Comparison of ENCODE assay signal across 13 cellular contexts in the genomic region with DNA sequence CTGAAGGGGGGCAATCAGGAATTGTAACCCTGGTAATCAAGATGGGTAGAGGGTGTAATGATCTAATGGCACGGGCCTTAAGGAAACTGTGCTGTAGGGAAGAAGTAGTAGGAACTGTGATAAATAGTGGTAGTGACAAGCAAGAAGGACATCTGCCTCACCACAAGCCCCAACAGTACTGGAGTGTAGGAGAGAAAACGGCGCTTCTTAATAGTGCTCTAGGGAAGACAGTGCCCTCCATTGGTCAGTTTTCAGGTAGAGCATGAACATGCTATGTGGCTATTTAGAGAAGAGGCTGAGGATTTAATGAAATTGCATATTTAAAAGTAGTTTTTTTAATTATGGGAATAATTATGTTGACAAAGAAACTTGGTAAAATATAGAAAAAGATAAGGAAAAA. TPM values are rescaled to one million over a fixed set of nuclear protein-coding genes. Genes with fewer than 3 reads are reported as not detected.
DNase-seq lines count a peak whose midpoint lies in the region; ATAC-seq and TF ChIP-seq lines count a peak whose summit lies in the region.
"Had no signal": no experiment of that assay in that cellular context is flagged by ENCODE, and none has a peak within 500 bp of the region (broad histone marks: within the 10 kb centered on the region; RNA-seq: fewer than 3 reads in every experiment).

No MANE protein-coding gene starts in this region.

- H3T11ph ChIP-seq in H9 (ENCODE audit: low read length), result no peak overlapping the region

- no CpG with 5 or more reads among the region's 3 CpGs for whole genome bisulfite sequencing in H9 (ENCODE audit: extremely low coverage, insufficient read length, low lambda C conversion rate)
- WGBS in thyroid gland, 2 donors, result 91 to 92% methylated on average over 3 of the region's 3 CpGs

- no peaks in the 10 kb centered on the region for H3K79me1 ChIP-seq in H9 (ENCODE audit: insufficient read depth, low read depth, low read length, poor library complexity, severe bottlenecking)

- no peaks in the 10 kb centered on the region for H3K27me3 Mint-ChIP-seq in CD8-positive, alpha-beta T cell (ENCODE audit: low read depth)
- H3K27me3 Mint-ChIP-seq in H9 (ENCODE audit: low read depth), result no peaks in the 10 kb centered on the region
- H3K27me3 Mint-ChIP-seq: activated T-cell treated with anti-CD3 and anti-CD28 coated beads, Interleukin-2, amount 50 U/mL, for 24 hours; brain; naive B cell had no signal

- H3K9ac ChIP-seq in H9 (ENCODE audit: extremely low read depth, insufficient read length, low read length), result no peak overlapping the region

- H3K23me2 ChIP-seq in H9 (ENCODE audit: insufficient read length, low read depth, low read length, poor library complexity, severe bottlenecking), result no peaks in the 10 kb centered on the region

- peak overlapping the region; percentile 40 for H3K27ac ChIP-seq in CD8-positive, alpha-beta T cell (ENCODE audit: low read depth, low read length)
- H3K27ac ChIP-seq in H9 (ENCODE audit: insufficient read length, low read depth, low read length) (no peak overlapping the region), thyroid gland (no peak overlapping the region)
- H3K27ac ChIP-seq: epithelial cell of prostate had no signal

- H3K4me3 Mint-ChIP-seq in CD8-positive, alpha-beta T cell, result no peak overlapping the region
- H3K4me3 Mint-ChIP-seq in H9, result no peak overlapping the region
- H3K4me3 Mint-ChIP-seq: activated T-cell treated with anti-CD3 and anti-CD28 coated beads, Interleukin-2, amount 50 U/mL, for 24 hours; brain; naive B cell had no signal

- H3K4me1 Mint-ChIP-seq in CD8-positive, alpha-beta T cell (ENCODE audit: low read depth), result peaks cover 45% of the 10 kb centered on the region
- no peaks in the 10 kb centered on the region for H3K4me1 Mint-ChIP-seq in H9
- H3K4me1 Mint-ChIP-seq: brain had no signal

- H3K56ac ChIP-seq in H9 (ENCODE audit: insufficient read length, low read depth, low read length), result no peak overlapping the region

- no peak overlapping the region for H2BK12ac ChIP-seq in H9 (ENCODE audit: insufficient read length, low read depth, low read length)

- no peaks in the 10 kb centered on the region for H3K27me3 ChIP-seq in CD8-positive, alpha-beta T cell (ENCODE audit: insufficient read depth, low read length)
- H3K27me3 ChIP-seq in H9 (ENCODE audit: insufficient read depth, low read length) (no peaks in the 10 kb centered on the region), thyroid gland (no peaks in the 10 kb centered on the region)

- H4K20me1 ChIP-seq in H9 (ENCODE audit: control insufficient read depth, insufficient read depth, insufficient read length), result no peaks in the 10 kb centered on the region

- CTCF ChIA-PET in CD8-positive, alpha-beta T cell (lab: Charles Lee), result interaction anchor here (0.6 to 3.8 kb wide), 8 partner anchors 11 to 360 kb away, joined by 3 to 29 read pairs (median 4); no protein-coding TSS in a partner anchor

- no peak overlapping the region for H3K4me2 ChIP-seq in H9 (ENCODE audit: insufficient read depth, insufficient read length, low read length)

- no peak overlapping the region for H2AFZ ChIP-seq in H9 (ENCODE audit: low read length)

- peak overlapping the region; percentile 13 for H3K4me3 ChIP-seq in CD8-positive, alpha-beta T cell (ENCODE audit: low read depth, low read length)
- no peak overlapping the region for H3K4me3 ChIP-seq in thyroid gland (replicated peaks in 1 of 3)

- no peak for ATAC-seq in CD8-positive, alpha-beta T cell
- ATAC-seq in HG02885 (IDR thresholded peaks at IDR 0.05; ENCODE audit: poor library complexity, unreplicated experiment) (no peak), GM18519 (IDR thresholded peaks at IDR 0.05; ENCODE audit: low FRiP score, unreplicated experiment) (no peak)

- H3K9me3 ChIP-seq in CD8-positive, alpha-beta T cell (ENCODE audit: low read length), result no peaks in the 10 kb centered on the region
- H3K9me3 ChIP-seq in H9 (ENCODE audit: control insufficient read depth, low read depth, low read length) (no peaks in the 10 kb centered on the region), thyroid gland (no peaks in the 10 kb centered on the region)

- H2BK15ac ChIP-seq in H9 (ENCODE audit: low read depth, low read length), result no peak overlapping the region

- no peak overlapping the region for H2BK5ac ChIP-seq in H9 (ENCODE audit: insufficient read length, low read length)

- H3K36me3 Mint-ChIP-seq in CD8-positive, alpha-beta T cell, result peaks cover 26% of the 10 kb centered on the region
- peaks cover 16 to 38% (median 27%) of the 10 kb centered on the region in 3 experiments for H3K36me3 Mint-ChIP-seq in H9 (ENCODE audit: insufficient read depth in 1 of 3, low read depth in 3 of 3)

- H2BK20ac ChIP-seq in H9 (ENCODE audit: low read depth, low read length, poor library complexity, severe bottlenecking), result no peak overlapping the region

- H2AK5ac ChIP-seq in H9 (ENCODE audit: insufficient read length, low read length), result no peak overlapping the region

- no peak overlapping the region for H3K4ac ChIP-seq in H9 (ENCODE audit: low read depth, low read length)

- no peak overlapping the region for H4K5ac ChIP-seq in H9 (ENCODE audit: insufficient read length, low read depth, low read length)

- H3K14ac ChIP-seq in H9 (ENCODE audit: insufficient read depth, low read length), result no peak overlapping the region

- H4K91ac ChIP-seq in H9 (ENCODE audit: insufficient read length, low read depth, low read length), result no peak overlapping the region

- TF ChIP-seq POLR2A in thyroid gland (IDR thresholded peaks at IDR 0.05), result no peak

- H3K18ac ChIP-seq in H9 (ENCODE audit: insufficient read length, low read depth, low read length), result no peak overlapping the region

- H2BK120ac ChIP-seq in H9 (ENCODE audit: low read depth, low read length, poor library complexity, severe bottlenecking), result no peak overlapping the region

- H3K36me3 ChIP-seq in CD8-positive, alpha-beta T cell (ENCODE audit: insufficient read depth, low read length), result no peaks in the 10 kb centered on the region
- H3K36me3 ChIP-seq in thyroid gland, result no peaks in the 10 kb centered on the region

- H3K23ac ChIP-seq in H9 (ENCODE audit: insufficient read length, low read depth, low read length), result no peak overlapping the region

- no peaks in the 10 kb centered on the region for H3K79me2 ChIP-seq in H9 (ENCODE audit: insufficient read depth, low read length)

- no peak overlapping the region for H3K27ac Mint-ChIP-seq in CD8-positive, alpha-beta T cell
- H3K27ac Mint-ChIP-seq in H9, result no peak overlapping the region
- H3K27ac Mint-ChIP-seq: brain, naive B cell had no signal

- intact Hi-C loops in CD8-positive, alpha-beta T cell (cut with DNase I, micrococcal nuclease), result loop anchor here (2.0 to 5.0 kb wide), 2 partner anchors 15 to 184 kb away; no protein-coding TSS in a partner anchor
- intact Hi-C loops in thyroid gland (cut with DNase I), result loop anchor here (10.0 kb wide), 1 partner anchor 357 kb away; no protein-coding TSS in a partner anchor

- POLR2A ChIA-PET in CD8-positive, alpha-beta T cell (lab: Charles Lee), result interaction anchor here (0.6 to 2.0 kb wide), 15 partner anchors 22 to 420 kb away, joined by 3 to 29 read pairs (median 4); a partner anchor contains a TSS

- peaks cover 85% of the 10 kb centered on the region for H3K4me1 ChIP-seq in CD8-positive, alpha-beta T cell (ENCODE audit: insufficient read depth, low read length)
- H3K4me1 ChIP-seq in H9 (ENCODE audit: insufficient read depth, low read length) (no peaks in the 10 kb centered on the region), thyroid gland (peaks cover 0 to 9% of the 10 kb centered on the region in 2 donors)

- peak in 1 of 7 experiments; percentile 19 for DNase-seq in CD8-positive, alpha-beta T cell
- DNase-seq in H9, result peak; percentile 35
- DNase-seq in SW480 (ENCODE audit: low spot score), result peak; percentile 5
- peak; percentile 22 for DNase-seq in iPS-NIHi11 (ENCODE audit: low spot score)
- no peak for DNase-seq in thyroid gland
- no peak for DNase-seq in occipital lobe (lab: John Stamatoyannopoulos, UW)
- DNase-seq: activated T-cell treated with anti-CD3 and anti-CD28 coated beads, Interleukin-2, amount 50 U/mL, for 24 hours; naive B cell; NCI-H2029 had no signal

- no peak overlapping the region for H4K8ac ChIP-seq in H9 (replicated peaks; ENCODE audit: insufficient read length, low read depth, low read length)

- H3K9me3 Mint-ChIP-seq in CD8-positive, alpha-beta T cell, result no peaks in the 10 kb centered on the region
- 0 out of 5 replicates have a peak, but pooled peaks cover 0 to 2% of the 10 kb centered on the region in 2 experiments for H3K9me3 Mint-ChIP-seq in H9

- TF ChIP-seq CTCF in CD8-positive, alpha-beta T cell (IDR thresholded peaks at IDR 0.05), result no peak
- TF ChIP-seq CTCF in H9 (conservative IDR thresholded peaks at IDR 0.05) (peak; percentile 54), thyroid gland (IDR thresholded peaks at IDR 0.05) (peak in 1 of 6 experiments; percentile 3)

RNA-seq across cellular contexts. Expression of a gene that starts 32.2 kb away (rescaled TPM):
- total RNA-seq in CD8-positive, alpha-beta T cell, result 10 to 100 TPM; 18.8 to 20.2 TPM
- 25.6 and 26.6 TPM in 2 replicates for total RNA-seq in H9 (2021)
- 10 to 100 TPM; 32.4 to 39.7 (median 36.1) TPM for total RNA-seq in thyroid gland
- total RNA-seq in occipital lobe, result 42.1 TPM

RNA-seq across cellular contexts. Expression of a gene that starts 33.5 kb away (rescaled TPM):
- 1 to 10 TPM; 1.2 to 2.1 TPM for total RNA-seq in CD8-positive, alpha-beta T cell
- 36.3 and 37.9 TPM in 2 replicates for total RNA-seq in H9 (2021)
- 10 to 100 TPM; 13.9 to 17.4 (median 17.2) TPM for total RNA-seq in thyroid gland
- 34.5 TPM for total RNA-seq in occipital lobe

Comparison
In these comparisons a context has a peak if more than half of its experiments do, and no peak if none do; other contexts are left out.
1. DNase-seq: peak in H9 (single experiment), SW480 (single experiment) and iPS-NIHi11 (single experiment); none in thyroid gland (0 of 2) and occipital lobe (single experiment).
2. RNA of a gene that starts 33.5 kb away (total RNA-seq): 36.3 to 37.9 TPM in H9, 34.5 TPM in occipital lobe (single experiment) and 13.9 to 17.4 TPM in thyroid gland; 1.2 to 2.1 TPM in CD8-positive, alpha-beta T cell; every median in the first group is over 4 times any median in the second.